9 cellular contexts compared by ENCODE assay signal in genomic region chr4:6268650-6269399, GRCh38. TPM values are rescaled to one million over a fixed set of nuclear protein-coding genes. Genes with fewer than 3 reads are reported as not detected.
DNase-seq lines count a peak whose midpoint lies in the region; ATAC-seq, FAIRE-seq and TF ChIP-seq lines count a peak whose summit lies in the region.
"Had no signal": no experiment of that assay in that cellular context is flagged by ENCODE, and none has a peak within 500 bp of the region (broad histone marks: within the 10 kb centered on the region; RNA-seq: fewer than 3 reads in every experiment).

No MANE protein-coding gene starts in this region.

- H2AFZ ChIP-seq in neuronal stem cell (ENCODE audit: low read length): peak overlapping the region; percentile 97

- H3K36me3 ChIP-seq in DOHH2 (ENCODE audit: control insufficient read depth, low read length) (no peaks in the 10 kb centered on the region), HUES6 (ENCODE audit: control insufficient read depth, insufficient read depth, low read length) (no peaks in the 10 kb centered on the region), neuronal stem cell (replicated peaks in 1 of 2; ENCODE audit: control insufficient read depth in 2 of 2, insufficient read depth in 2 of 2, low read length in 2 of 2) (no peaks in the 10 kb centered on the region), small intestine (ENCODE audit: control insufficient read depth in 2 of 2, insufficient read depth in 2 of 2, low read length in 2 of 2) (no peaks in the 10 kb centered on the region)

- no peak overlapping the region for H2AK5ac ChIP-seq in neuronal stem cell (ENCODE audit: low read depth, low read length)

- no peak overlapping the region for H3K23ac ChIP-seq in neuronal stem cell (ENCODE audit: low read depth, low read length, poor library complexity)

- no peak overlapping the region for H4K8ac ChIP-seq in neuronal stem cell (ENCODE audit: low read depth, low read length)

- H3K4me2 ChIP-seq in DOHH2 (ENCODE audit: low read length) (peak overlapping the region; percentile 85), neuronal stem cell (ENCODE audit: insufficient read depth, low read length, poor library complexity, severe bottlenecking) (peak overlapping the region; percentile 60)

- no peak overlapping the region for H3K14ac ChIP-seq in neuronal stem cell (ENCODE audit: low read length)

- DNase-seq in dorsolateral prefrontal cortex: no peak
- no peak for DNase-seq in neuronal stem cell (ENCODE audit: low spot score)
- DNase-seq in NCI-H128 (lab: John Stamatoyannopoulos, UW; ENCODE audit: unreplicated experiment): no peak
- DNase-seq in small intestine: no peak

- FAIRE-seq in small intestine (lab: Jason Lieb, UNC): no peak

- WGBS in neuronal stem cell (ENCODE audit: extremely low coverage in 2 of 2, insufficient read length in 2 of 2, insufficient replicate concordance in 1 of 2), 2 donors: no CpG with 5 or more reads among the region's 13 CpGs
- WGBS in small intestine, 3 donors: 54 to 60% (median 60%) methylated on average over 13 of the region's 13 CpGs

- no peaks in the 10 kb centered on the region for H3K9me2 ChIP-seq in DOHH2 (replicated peaks; ENCODE audit: control insufficient read depth, low read length)

- H2BK12ac ChIP-seq in neuronal stem cell (ENCODE audit: low read length): no peak overlapping the region

- H2BK5ac ChIP-seq in neuronal stem cell (ENCODE audit: low read length): no peak overlapping the region

- no peak overlapping the region for H3K4ac ChIP-seq in neuronal stem cell (ENCODE audit: low read length)

- peaks cover 4% of the 10 kb centered on the region for H3K79me1 ChIP-seq in neuronal stem cell (ENCODE audit: low read depth, low read length)

- H3K4me3 ChIP-seq in DOHH2 (ENCODE audit: low read length) (peak overlapping the region; percentile 71), HUES6 (ENCODE audit: low read depth, low read length) (peak overlapping the region; percentile 79), dorsolateral prefrontal cortex (peak overlapping the region; percentile 32 to 100 (median 93)), neuronal stem cell (ENCODE audit: low read length in 2 of 2) (peak overlapping the region; percentile 16 to 89), small intestine (ENCODE audit: low read depth in 1 of 2, low read length in 2 of 2) (peak overlapping the region in 1 of 2 donors; percentile 19)

- no peaks in the 10 kb centered on the region for H3K79me2 ChIP-seq in DOHH2 (ENCODE audit: control insufficient read depth, low read length)

- H3K9me3 ChIP-seq in DOHH2 (ENCODE audit: control insufficient read depth, insufficient read depth, low read length) (no peaks in the 10 kb centered on the region), HUES6 (ENCODE audit: control insufficient read depth, insufficient read depth, low read depth, low read length) (no peaks in the 10 kb centered on the region), neuronal stem cell (replicated peaks in 1 of 2; ENCODE audit: control insufficient read depth in 2 of 2, insufficient read depth in 1 of 2, low read depth in 1 of 2, low read length in 2 of 2) (no peaks in the 10 kb centered on the region), small intestine (ENCODE audit: control insufficient read depth, low read depth) (no peaks in the 10 kb centered on the region)

- intact Hi-C loops in dorsolateral prefrontal cortex (cut with DNase I): loop anchor here (5.0 to 10.0 kb wide), 2 partner anchors 58 to 206 kb away; partner anchors contain the start of gene PPP2R2C (in 1 of the 2)

- no peak overlapping the region for H2BK120ac ChIP-seq in neuronal stem cell (ENCODE audit: low read depth, low read length)

- no peak overlapping the region for H3K18ac ChIP-seq in neuronal stem cell (ENCODE audit: low read length)

- H3K27ac ChIP-seq in DOHH2 (ENCODE audit: low read depth, low read length) (no peak overlapping the region), HUES6 (ENCODE audit: low read depth, low read length) (no peak overlapping the region), dorsolateral prefrontal cortex (peak overlapping the region in 40 of 59 donors; percentile 3 to 85 (median 52)), neuronal stem cell (replicated peaks; ENCODE audit: low read length) (no peak overlapping the region), small intestine (ENCODE audit: low read depth in 1 of 2, low read length in 1 of 2) (no peak overlapping the region)
- H3K27ac ChIP-seq: epithelial cell of prostate had no signal

- H3K4me1 ChIP-seq in DOHH2 (ENCODE audit: control insufficient read depth, low read length) (peaks cover 23% of the 10 kb centered on the region), HUES6 (ENCODE audit: control insufficient read depth, insufficient read depth, low read length) (peaks cover 27% of the 10 kb centered on the region), neuronal stem cell (ENCODE audit: control insufficient read depth in 2 of 2, insufficient read depth in 1 of 2, low read depth in 1 of 2, low read length in 2 of 2) (peaks cover 3 to 10% of the 10 kb centered on the region in 2 donors), small intestine (ENCODE audit: control insufficient read depth in 2 of 2, insufficient read depth in 1 of 2, low read depth in 1 of 2, low read length in 1 of 2) (peaks cover 6 to 9% of the 10 kb centered on the region in 2 donors)

- no peak for TF ChIP-seq CTCF in DOHH2 (IDR thresholded peaks at IDR 0.05; ENCODE audit: low read depth, low read length, poor library complexity, severe bottlenecking)
- TF ChIP-seq CTCF in dorsolateral prefrontal cortex (IDR thresholded peaks at IDR 0.05 in 54 of 56, conservative IDR thresholded peaks at IDR 0.05 in 2 of 56; ENCODE audit: low read depth in 1 of 56, partially characterized antibody in 56 of 56): no peak

- no peaks in the 10 kb centered on the region for H4K20me1 ChIP-seq in DOHH2 (ENCODE audit: control insufficient read depth, insufficient read depth, low read depth, low read length)

- H3K9ac ChIP-seq in HUES6 (ENCODE audit: low read length) (peak overlapping the region; percentile 13), neuronal stem cell (ENCODE audit: low read depth, low read length, poor library complexity) (no peak overlapping the region)

- H2BK15ac ChIP-seq in neuronal stem cell (ENCODE audit: low read length): no peak overlapping the region

- no peak for ATAC-seq in GM21381 (IDR thresholded peaks at IDR 0.05; ENCODE audit: unreplicated experiment)
- ATAC-seq in HG03354 (IDR thresholded peaks at IDR 0.05; ENCODE audit: poor library complexity, severe bottlenecking, unreplicated experiment): no peak

- H4K91ac ChIP-seq in neuronal stem cell (ENCODE audit: low read depth, low read length, poor library complexity): no peak overlapping the region

- H3K27me3 ChIP-seq in DOHH2 (ENCODE audit: control insufficient read depth, low read length) (peaks cover 3% of the 10 kb centered on the region; the same call in 1 of the 2 replicates), HUES6 (ENCODE audit: control insufficient read depth, insufficient read depth, low read length) (peaks cover 10% of the 10 kb centered on the region), dorsolateral prefrontal cortex (no peaks in the 10 kb centered on the region), neuronal stem cell (ENCODE audit: control insufficient read depth in 3 of 3, insufficient read depth in 3 of 3, low read depth in 1 of 3, low read length in 3 of 3) (peaks cover 0 to 19% (median 0%) of the 10 kb centered on the region in 3 experiments), small intestine (ENCODE audit: control insufficient read depth in 2 of 2, insufficient read depth in 2 of 2, low read length in 2 of 2) (no peaks in the 10 kb centered on the region)

- H3F3A ChIP-seq in DOHH2 (ENCODE audit: control insufficient read depth, insufficient read depth): no peaks in the 10 kb centered on the region

RNA-seq across cellular contexts. Expression of gene WFS1, which starts 0.8 kb away (rescaled TPM):
- 100 to 1,000 TPM in 2 of 120 experiments, 10 to 100 TPM in 118; 39.0 to 119 (median 62.4) TPM for total RNA-seq in dorsolateral prefrontal cortex
- 16.3 TPM for polyA plus RNA-seq in neuronal stem cell (2013, experiment 1 of 2)
- 16.4 TPM for polyA plus RNA-seq in neuronal stem cell (2013, experiment 2 of 2)
- 10 to 100 TPM in 1 of 3 donors, 1 to 10 TPM in 2; 4.1 to 15.7 (median 8.7) TPM for polyA plus RNA-seq in small intestine

Comparison
In these comparisons a context has a peak if more than half of its experiments do, and no peak if none do; other contexts are left out.
1. H3K27ac ChIP-seq: peak in dorsolateral prefrontal cortex (40 of 59); none in DOHH2 (single experiment), HUES6 (single experiment), neuronal stem cell (single experiment) and small intestine (0 of 2).